ENCODE assay signal across 7 cellular contexts in the genomic region with DNA sequence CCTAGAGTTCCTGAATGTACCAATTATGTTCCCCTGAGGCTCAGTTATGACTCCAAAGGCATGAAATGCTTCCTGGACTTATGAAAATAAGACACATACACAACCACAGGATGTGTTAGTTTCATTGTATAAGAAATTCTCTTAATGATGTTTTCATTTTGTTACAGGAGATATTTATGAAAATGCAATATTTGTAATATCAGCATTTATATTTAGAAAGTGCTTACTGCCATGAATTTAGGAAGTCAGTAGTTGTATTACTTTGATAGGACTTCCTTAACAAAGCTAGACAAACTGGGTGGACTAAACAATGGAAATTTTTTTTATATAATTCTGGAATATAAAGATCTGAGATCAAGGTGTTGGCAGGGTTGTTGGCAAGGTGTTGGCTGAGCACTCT.
"Had no signal": no experiment of that assay in that cellular context is flagged by ENCODE, and none has a peak within 500 bp of the region (broad histone marks: within the 10 kb centered on the region; RNA-seq: fewer than 3 reads in every experiment).

No MANE protein-coding gene starts in this region.

- H3K9ac ChIP-seq: KMS-11 had no signal

- DNase-seq: Karpas-422, Kasumi-1, KBM-7, KG1 had no signal

- H3K4me2 ChIP-seq: KMS-11 had no signal

- H3K27ac ChIP-seq: HL-60, KMS-11 had no signal

- FAIRE-seq: HTR-8/SVneo had no signal
